Comparison of ENCODE assay signal across 2 cellular contexts in genomic region chr1:243247901-243248300, GRCh38.
TF ChIP-seq lines count a peak whose summit lies in the region.

No MANE protein-coding gene starts in this region.

TF ChIP-seq in WTC11, 78 proteins besides CTCF, POLR2A, EP300 and RAD21:
- TF ChIP-seq, protein P1, sequence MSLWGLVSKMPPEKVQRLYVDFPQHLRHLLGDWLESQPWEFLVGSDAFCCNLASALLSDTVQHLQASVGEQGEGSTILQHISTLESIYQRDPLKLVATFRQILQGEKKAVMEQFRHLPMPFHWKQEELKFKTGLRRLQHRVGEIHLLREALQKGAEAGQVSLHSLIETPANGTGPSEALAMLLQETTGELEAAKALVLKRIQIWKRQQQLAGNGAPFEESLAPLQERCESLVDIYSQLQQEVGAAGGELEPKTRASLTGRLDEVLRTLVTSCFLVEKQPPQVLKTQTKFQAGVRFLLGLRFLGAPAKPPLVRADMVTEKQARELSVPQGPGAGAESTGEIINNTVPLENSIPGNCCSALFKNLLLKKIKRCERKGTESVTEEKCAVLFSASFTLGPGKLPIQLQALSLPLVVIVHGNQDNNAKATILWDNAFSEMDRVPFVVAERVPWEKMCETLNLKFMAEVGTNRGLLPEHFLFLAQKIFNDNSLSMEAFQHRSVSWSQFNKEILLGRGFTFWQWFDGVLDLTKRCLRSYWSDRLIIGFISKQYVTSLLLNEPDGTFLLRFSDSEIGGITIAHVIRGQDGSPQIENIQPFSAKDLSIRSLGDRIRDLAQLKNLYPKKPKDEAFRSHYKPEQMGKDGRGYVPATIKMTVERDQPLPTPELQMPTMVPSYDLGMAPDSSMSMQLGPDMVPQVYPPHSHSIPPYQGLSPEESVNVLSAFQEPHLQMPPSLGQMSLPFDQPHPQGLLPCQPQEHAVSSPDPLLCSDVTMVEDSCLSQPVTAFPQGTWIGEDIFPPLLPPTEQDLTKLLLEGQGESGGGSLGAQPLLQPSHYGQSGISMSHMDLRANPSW (CRISPR knock-in tag; conservative IDR thresholded peaks at IDR 0.05; ENCODE audit: low read depth) = no peak
- TF ChIP-seq IRF1 (CRISPR knock-in tag; IDR thresholded peaks at IDR 0.05) = no peak
- TF ChIP-seq, protein P2, sequence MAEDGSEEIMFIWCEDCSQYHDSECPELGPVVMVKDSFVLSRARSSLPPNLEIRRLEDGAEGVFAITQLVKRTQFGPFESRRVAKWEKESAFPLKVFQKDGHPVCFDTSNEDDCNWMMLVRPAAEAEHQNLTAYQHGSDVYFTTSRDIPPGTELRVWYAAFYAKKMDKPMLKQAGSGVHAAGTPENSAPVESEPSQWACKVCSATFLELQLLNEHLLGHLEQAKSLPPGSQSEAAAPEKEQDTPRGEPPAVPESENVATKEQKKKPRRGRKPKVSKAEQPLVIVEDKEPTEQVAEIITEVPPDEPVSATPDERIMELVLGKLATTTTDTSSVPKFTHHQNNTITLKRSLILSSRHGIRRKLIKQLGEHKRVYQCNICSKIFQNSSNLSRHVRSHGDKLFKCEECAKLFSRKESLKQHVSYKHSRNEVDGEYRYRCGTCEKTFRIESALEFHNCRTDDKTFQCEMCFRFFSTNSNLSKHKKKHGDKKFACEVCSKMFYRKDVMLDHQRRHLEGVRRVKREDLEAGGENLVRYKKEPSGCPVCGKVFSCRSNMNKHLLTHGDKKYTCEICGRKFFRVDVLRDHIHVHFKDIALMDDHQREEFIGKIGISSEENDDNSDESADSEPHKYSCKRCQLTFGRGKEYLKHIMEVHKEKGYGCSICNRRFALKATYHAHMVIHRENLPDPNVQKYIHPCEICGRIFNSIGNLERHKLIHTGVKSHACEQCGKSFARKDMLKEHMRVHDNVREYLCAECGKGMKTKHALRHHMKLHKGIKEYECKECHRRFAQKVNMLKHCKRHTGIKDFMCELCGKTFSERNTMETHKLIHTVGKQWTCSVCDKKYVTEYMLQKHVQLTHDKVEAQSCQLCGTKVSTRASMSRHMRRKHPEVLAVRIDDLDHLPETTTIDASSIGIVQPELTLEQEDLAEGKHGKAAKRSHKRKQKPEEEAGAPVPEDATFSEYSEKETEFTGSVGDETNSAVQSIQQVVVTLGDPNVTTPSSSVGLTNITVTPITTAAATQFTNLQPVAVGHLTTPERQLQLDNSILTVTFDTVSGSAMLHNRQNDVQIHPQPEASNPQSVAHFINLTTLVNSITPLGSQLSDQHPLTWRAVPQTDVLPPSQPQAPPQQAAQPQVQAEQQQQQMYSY (CRISPR knock-in tag; IDR thresholded peaks at IDR 0.05) = no peak
- TF ChIP-seq SMAD3 (CRISPR knock-in tag; IDR thresholded peaks at IDR 0.05; ENCODE audit: borderline replicate concordance) = no peak
- TF ChIP-seq ATF1 (CRISPR knock-in tag; IDR thresholded peaks at IDR 0.05) = no peak
- TF ChIP-seq E2F5 (CRISPR knock-in tag; IDR thresholded peaks at IDR 0.05) = no peak
- TF ChIP-seq, protein P3, sequence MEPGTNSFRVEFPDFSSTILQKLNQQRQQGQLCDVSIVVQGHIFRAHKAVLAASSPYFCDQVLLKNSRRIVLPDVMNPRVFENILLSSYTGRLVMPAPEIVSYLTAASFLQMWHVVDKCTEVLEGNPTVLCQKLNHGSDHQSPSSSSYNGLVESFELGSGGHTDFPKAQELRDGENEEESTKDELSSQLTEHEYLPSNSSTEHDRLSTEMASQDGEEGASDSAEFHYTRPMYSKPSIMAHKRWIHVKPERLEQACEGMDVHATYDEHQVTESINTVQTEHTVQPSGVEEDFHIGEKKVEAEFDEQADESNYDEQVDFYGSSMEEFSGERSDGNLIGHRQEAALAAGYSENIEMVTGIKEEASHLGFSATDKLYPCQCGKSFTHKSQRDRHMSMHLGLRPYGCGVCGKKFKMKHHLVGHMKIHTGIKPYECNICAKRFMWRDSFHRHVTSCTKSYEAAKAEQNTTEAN (CRISPR knock-in tag; IDR thresholded peaks at IDR 0.05) = no peak
- TF ChIP-seq, protein P4, sequence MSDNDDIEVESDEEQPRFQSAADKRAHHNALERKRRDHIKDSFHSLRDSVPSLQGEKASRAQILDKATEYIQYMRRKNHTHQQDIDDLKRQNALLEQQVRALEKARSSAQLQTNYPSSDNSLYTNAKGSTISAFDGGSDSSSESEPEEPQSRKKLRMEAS (CRISPR knock-in tag; IDR thresholded peaks at IDR 0.05) = no peak
- no peak for TF ChIP-seq NR2C2 (CRISPR knock-in tag; IDR thresholded peaks at IDR 0.05)
- TF ChIP-seq HMGA2 (CRISPR knock-in tag; IDR thresholded peaks at IDR 0.05) = no peak
- TF ChIP-seq ETV6 (CRISPR knock-in tag; IDR thresholded peaks at IDR 0.05) = no peak
- no peak for TF ChIP-seq OVOL2 (CRISPR knock-in tag; IDR thresholded peaks at IDR 0.05; ENCODE audit: borderline replicate concordance)
- TF ChIP-seq CREM (CRISPR knock-in tag; IDR thresholded peaks at IDR 0.05) = no peak
- TF ChIP-seq RORB (CRISPR knock-in tag; IDR thresholded peaks at IDR 0.05) = no peak

TF ChIP-seq in endothelial cell of umbilical vein, 7 proteins besides CTCF, POLR2A, EP300 and RAD21:
- TF ChIP-seq JUN (IDR thresholded peaks at IDR 0.05; ENCODE audit: borderline replicate concordance, insufficient read depth, insufficient read length, low read depth) (no peak), MYC (IDR thresholded peaks at IDR 0.05; ENCODE audit: low read depth, low read length) (no peak), EZH2 (IDR thresholded peaks at IDR 0.05; ENCODE audit: borderline replicate concordance, low read depth, low read length, severe bottlenecking) (no peak), POLR2AphosphoS5 (IDR thresholded peaks at IDR 0.05; ENCODE audit: insufficient read depth, low read depth, low read length) (no peak), GATA2 (IDR thresholded peaks at IDR 0.05; ENCODE audit: insufficient read depth, insufficient read length, low read depth, low read length) (no peak), FOS (IDR thresholded peaks at IDR 0.05; ENCODE audit: borderline replicate concordance, insufficient read depth, low read length) (no peak)
- TF ChIP-seq, protein P4 (IDR thresholded peaks at IDR 0.05; ENCODE audit: insufficient read depth, insufficient read length) = no peak
